ENCODE assay signal across 1 cellular context in the genomic region with DNA sequence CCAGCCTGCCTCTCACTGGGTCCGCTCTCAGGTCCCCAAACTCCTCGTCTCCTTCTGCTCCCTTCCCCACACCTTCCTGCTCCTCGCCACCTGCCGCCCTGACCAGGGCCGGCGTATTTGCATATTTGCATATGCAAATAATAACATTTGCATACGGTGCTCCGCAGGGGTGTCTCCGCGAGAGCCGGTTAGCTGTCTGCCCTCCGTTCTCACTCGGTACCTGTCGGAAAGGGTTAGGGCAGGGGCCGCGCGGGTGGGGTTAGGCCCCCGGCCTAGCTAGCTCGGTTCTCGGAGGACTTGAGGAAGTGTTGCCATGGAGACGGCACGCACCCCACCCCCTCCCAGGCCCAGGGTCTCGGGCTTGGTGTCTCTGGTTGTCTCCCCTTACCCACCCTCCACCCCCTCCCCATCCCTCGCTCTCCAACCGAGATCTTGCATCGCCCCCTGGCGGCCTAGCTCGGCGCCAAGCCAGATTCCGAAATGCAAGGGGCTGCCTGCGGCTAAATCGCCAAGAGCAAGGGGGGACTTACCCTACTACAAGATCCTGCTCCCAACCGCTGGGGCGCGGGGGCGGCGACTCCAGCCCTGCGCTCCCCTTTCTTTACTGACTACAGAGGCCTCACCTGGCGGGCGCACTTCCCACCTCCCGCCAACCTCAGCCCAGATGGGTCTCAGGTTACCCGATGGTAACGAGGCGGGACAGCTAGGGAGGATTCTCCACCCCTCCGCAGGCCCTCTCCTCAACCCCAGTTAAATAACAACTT.
TF ChIP-seq lines count a peak whose summit lies in the region.

No MANE protein-coding gene starts in this region.

TF ChIP-seq in endothelial cell of umbilical vein, 7 proteins besides CTCF, POLR2A, EP300 and RAD21:
- no peak for TF ChIP-seq POLR2AphosphoS5 (IDR thresholded peaks at IDR 0.05; ENCODE audit: insufficient read depth, low read depth, low read length)
- TF ChIP-seq, protein P1, sequence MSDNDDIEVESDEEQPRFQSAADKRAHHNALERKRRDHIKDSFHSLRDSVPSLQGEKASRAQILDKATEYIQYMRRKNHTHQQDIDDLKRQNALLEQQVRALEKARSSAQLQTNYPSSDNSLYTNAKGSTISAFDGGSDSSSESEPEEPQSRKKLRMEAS (IDR thresholded peaks at IDR 0.05; ENCODE audit: insufficient read depth, insufficient read length): no peak
- TF ChIP-seq JUN (IDR thresholded peaks at IDR 0.05; ENCODE audit: borderline replicate concordance, insufficient read depth, insufficient read length, low read depth): no peak
- TF ChIP-seq FOS (IDR thresholded peaks at IDR 0.05; ENCODE audit: borderline replicate concordance, insufficient read depth, low read length): no peak
- no peak for TF ChIP-seq GATA2 (IDR thresholded peaks at IDR 0.05; ENCODE audit: insufficient read depth, insufficient read length, low read depth, low read length)
- TF ChIP-seq EZH2 (IDR thresholded peaks at IDR 0.05; ENCODE audit: borderline replicate concordance, low read depth, low read length, severe bottlenecking): no peak
- TF ChIP-seq MYC (IDR thresholded peaks at IDR 0.05; ENCODE audit: low read depth, low read length): no peak
